7 cellular contexts compared by ENCODE assay signal in genomic region chr14:106365894-106366293, GRCh38.
DNase-seq lines count a peak whose midpoint lies in the region; ATAC-seq and TF ChIP-seq lines count a peak whose summit lies in the region.
"Not testable (repeated sequence)": the region's sequence is repeated elsewhere in the genome, so short reads cannot be mapped to it uniquely, and the experiment has no call there.

No MANE protein-coding gene starts in this region.

- not testable (repeated sequence) for H3K4me1 Mint-ChIP-seq in activated B cell treated with CpG ODN at 0.5 μM for 24 hours; activated CD8-positive, alpha-beta T cell treated with anti-CD3 and anti-CD28 coated beads for 36 hours (ENCODE audit: low read depth); activated naive CD4-positive, alpha-beta T cell treated with anti-CD3 and anti-CD28 coated beads for 36 hours (ENCODE audit: low read depth); naive B cell; osteocyte (ENCODE audit: unreplicated experiment)

- not testable (repeated sequence) for TF ChIP-seq CTCF in DND-41 (IDR thresholded peaks at IDR 0.05; ENCODE audit: borderline replicate concordance, extremely low read depth, low read length, poor library complexity, severe bottlenecking); activated B cell treated with CpG ODN at 0.5 μM for 24 hours (IDR thresholded peaks at IDR 0.05); activated CD8-positive, alpha-beta T cell treated with anti-CD3 and anti-CD28 coated beads for 36 hours (IDR thresholded peaks at IDR 0.05); osteocyte (IDR thresholded peaks at IDR 0.05)

- DNase-seq in DND-41 = peak; percentile 29
- DNase-seq in activated B cell treated with CpG ODN at 0.5 μM for 24 hours; naive B cell; stimulated activated naive CD8-positive, alpha-beta T cell treated with anti-CD3 and anti-CD28 coated beads, Interleukin-15, Interleukin-2, amounts not matched to agents 100 U/mL and 50 U/mL, for 24 hours: not testable (repeated sequence)
- peak; percentile 20 for DNase-seq in activated CD8-positive, alpha-beta T cell treated with anti-CD3 and anti-CD28 coated beads for 36 hours
- DNase-seq in activated naive CD4-positive, alpha-beta T cell treated with anti-CD3 and anti-CD28 coated beads for 36 hours = peak; percentile 14
- DNase-seq in osteocyte (ENCODE audit: extremely low spot score, unreplicated experiment) = peak; percentile 83

- not testable (repeated sequence) for H3K4me1 ChIP-seq in DND-41 (ENCODE audit: insufficient read depth, low read length)

- not testable (repeated sequence) for H3K27me3 ChIP-seq in DND-41 (ENCODE audit: insufficient read depth, low read length, poor library complexity)

- H3K36me3 Mint-ChIP-seq in activated B cell treated with CpG ODN at 0.5 μM for 24 hours (ENCODE audit: low read depth); activated CD8-positive, alpha-beta T cell treated with anti-CD3 and anti-CD28 coated beads for 36 hours (ENCODE audit: low read depth); activated naive CD4-positive, alpha-beta T cell treated with anti-CD3 and anti-CD28 coated beads for 36 hours (ENCODE audit: low read depth); naive B cell; osteocyte (ENCODE audit: unreplicated experiment): not testable (repeated sequence)

- POLR2A ChIA-PET in activated B cell treated with CpG ODN at 0.5 μM for 24 hours (lab: Charles Lee); activated CD8-positive, alpha-beta T cell treated with anti-CD3 and anti-CD28 coated beads for 36 hours (lab: Charles Lee): not testable (repeated sequence)

- ATAC-seq in DND-41 (ENCODE audit: insufficient read depth, low read depth) (peak; percentile 16; the same call in 2 of the 3 replicates), activated B cell treated with CpG ODN at 0.5 μM for 24 hours (ENCODE audit: low read depth) (peak; percentile 74), naive B cell (ENCODE audit: low read depth in 2 of 2) (peak; percentile 33 to 65)
- peak; percentile 86 for ATAC-seq in activated CD8-positive, alpha-beta T cell treated with anti-CD3 and anti-CD28 coated beads for 36 hours
- ATAC-seq in stimulated activated naive CD8-positive, alpha-beta T cell treated with anti-CD3 and anti-CD28 coated beads, Interleukin-15, Interleukin-2, amounts not matched to agents 100 U/mL and 50 U/mL, for 24 hours = peak; percentile 43

- H3K9me3 Mint-ChIP-seq in activated B cell treated with CpG ODN at 0.5 μM for 24 hours; activated CD8-positive, alpha-beta T cell treated with anti-CD3 and anti-CD28 coated beads for 36 hours; activated naive CD4-positive, alpha-beta T cell treated with anti-CD3 and anti-CD28 coated beads for 36 hours; naive B cell: not testable (repeated sequence)
- peaks cover 57% of the 10 kb centered on the region for H3K9me3 Mint-ChIP-seq in osteocyte (ENCODE audit: unreplicated experiment)

- not testable (repeated sequence) for H3K4me3 ChIP-seq in DND-41 (ENCODE audit: low read depth in 1 of 2, low read length in 2 of 2)

- not testable (repeated sequence) for H3K27ac ChIP-seq in DND-41 (ENCODE audit: low read length)

- not testable (repeated sequence) for H3K9ac ChIP-seq in DND-41 (ENCODE audit: low read depth, low read length)

- not testable (repeated sequence) for H4K20me1 ChIP-seq in DND-41 (ENCODE audit: insufficient read depth, low read length)

- CTCF ChIA-PET in activated B cell treated with CpG ODN at 0.5 μM for 24 hours (lab: Charles Lee); activated CD8-positive, alpha-beta T cell treated with anti-CD3 and anti-CD28 coated beads for 36 hours (lab: Charles Lee); activated naive CD4-positive, alpha-beta T cell treated with anti-CD3 and anti-CD28 coated beads for 36 hours (lab: Charles Lee): not testable (repeated sequence)

- peaks cover 23% of the 10 kb centered on the region for H3K36me3 ChIP-seq in DND-41 (ENCODE audit: insufficient read depth, low read length)

- not testable (repeated sequence) for H3K9me3 ChIP-seq in DND-41 (ENCODE audit: insufficient read depth, low read length, severe bottlenecking)

- H2AFZ ChIP-seq in DND-41 (ENCODE audit: low read depth, low read length) = not testable (repeated sequence)

- not testable (repeated sequence) for H3K4me2 ChIP-seq in DND-41 (ENCODE audit: insufficient read depth, low read length)

- not testable (repeated sequence) for H3K27ac Mint-ChIP-seq in activated B cell treated with CpG ODN at 0.5 μM for 24 hours; activated CD8-positive, alpha-beta T cell treated with anti-CD3 and anti-CD28 coated beads for 36 hours; activated naive CD4-positive, alpha-beta T cell treated with anti-CD3 and anti-CD28 coated beads for 36 hours; naive B cell; osteocyte (ENCODE audit: unreplicated experiment)

- not testable (repeated sequence) for H3K79me2 ChIP-seq in DND-41 (ENCODE audit: insufficient read depth, low read length)

- not testable (repeated sequence) for H3K27me3 Mint-ChIP-seq in activated B cell treated with CpG ODN at 0.5 μM for 24 hours; activated CD8-positive, alpha-beta T cell treated with anti-CD3 and anti-CD28 coated beads for 36 hours; activated naive CD4-positive, alpha-beta T cell treated with anti-CD3 and anti-CD28 coated beads for 36 hours (ENCODE audit: low read depth); naive B cell; osteocyte (ENCODE audit: unreplicated experiment)

- H3K4me3 Mint-ChIP-seq in activated B cell treated with CpG ODN at 0.5 μM for 24 hours; activated CD8-positive, alpha-beta T cell treated with anti-CD3 and anti-CD28 coated beads for 36 hours; activated naive CD4-positive, alpha-beta T cell treated with anti-CD3 and anti-CD28 coated beads for 36 hours; naive B cell; osteocyte (ENCODE audit: unreplicated experiment): not testable (repeated sequence)

- intact Hi-C loops in activated B cell treated with CpG ODN at 0.5 μM for 24 hours (cut with micrococcal nuclease); activated CD8-positive, alpha-beta T cell treated with anti-CD3 and anti-CD28 coated beads for 36 hours (cut with micrococcal nuclease); activated naive CD4-positive, alpha-beta T cell treated with anti-CD3 and anti-CD28 coated beads for 36 hours (cut with micrococcal nuclease): not testable (repeated sequence)

Comparison
In these comparisons a context has a peak if more than half of its experiments do, and no peak if none do; other contexts are left out.
1. ATAC-seq: peak in every context shown above with its lines; median percentile 86 in activated CD8-positive, alpha-beta T cell treated with anti-CD3 and anti-CD28 coated beads for 36 hours; 74 in activated B cell treated with CpG ODN at 0.5 μM for 24 hours; 49 in naive B cell; 43 in stimulated activated naive CD8-positive, alpha-beta T cell treated with anti-CD3 and anti-CD28 coated beads, Interleukin-15, Interleukin-2, amounts not matched to agents 100 U/mL and 50 U/mL, for 24 hours; 16 in DND-41.